In the genomic region with DNA sequence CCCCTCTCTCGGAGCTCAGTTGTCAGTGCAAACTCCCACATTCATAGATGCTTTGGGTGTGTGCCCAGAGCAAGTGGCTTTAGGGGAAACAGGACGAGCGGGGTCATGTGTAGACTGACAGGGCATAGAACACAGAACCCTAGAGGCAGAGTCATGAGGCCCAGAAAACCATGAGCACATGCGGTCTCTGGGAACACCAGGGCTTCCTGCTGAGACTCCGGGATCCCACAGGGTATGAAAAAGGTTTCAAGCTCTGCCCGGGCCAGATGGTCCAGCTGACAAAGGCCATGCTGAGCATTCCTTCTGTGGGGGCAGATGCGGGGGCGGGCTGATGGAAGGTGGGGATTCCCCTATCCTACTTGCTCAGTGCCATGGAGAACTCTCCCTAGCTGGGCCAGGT, we compare ENCODE assay signal across 26 cellular contexts. TPM values are rescaled to one million over a fixed set of nuclear protein-coding genes. Genes with fewer than 3 reads are reported as not detected.
A peak's percentile ranks its signal among the peaks of the same experiment; 100 is the strongest.
DNase-seq lines count a peak whose midpoint lies in the region; ATAC-seq and TF ChIP-seq lines count a peak whose summit lies in the region.
"Had no signal": no experiment of that assay in that cellular context is flagged by ENCODE, and none has a peak within 500 bp of the region (broad histone marks: within the 10 kb centered on the region; RNA-seq: fewer than 3 reads in every experiment).

No MANE protein-coding gene starts in this region.

- no TSS peak for BruUV-seq in mammary epithelial cell (replicated peaks; lab: Mats Ljungman, UMichigan)

- no peak overlapping the region for H3K4me3 ChIP-seq in mammary epithelial cell (replicated peaks in 1 of 3; ENCODE audit: insufficient read depth in 1 of 3, low read depth in 2 of 3, low read length in 3 of 3)
- H3K4me3 ChIP-seq in breast epithelium: no peak overlapping the region
- no peak overlapping the region for H3K4me3 ChIP-seq in left ventricle myocardium inferior
- no peak overlapping the region for H3K4me3 ChIP-seq in mesendoderm (ENCODE audit: low read length)
- H3K4me3 ChIP-seq in gastroesophageal sphincter: no peak overlapping the region
- H3K4me3 ChIP-seq: hepatocyte, lower lobe of right lung, smooth muscle cell, transverse colon had no signal

- H3K56ac ChIP-seq in mesendoderm (ENCODE audit: low read length): no peak overlapping the region

- no peak overlapping the region for H3K23ac ChIP-seq in mesendoderm (ENCODE audit: low read length)

- no peak overlapping the region for H3K27ac ChIP-seq in mammary epithelial cell (ENCODE audit: insufficient read depth, low read depth, low read length)
- no peak overlapping the region for H3K27ac ChIP-seq in breast epithelium
- no peak overlapping the region for H3K27ac ChIP-seq in left ventricle myocardium inferior (replicated peaks)
- no peak overlapping the region for H3K27ac ChIP-seq in mesendoderm (ENCODE audit: low read depth, low read length)
- no peak overlapping the region for H3K27ac ChIP-seq in gastroesophageal sphincter
- H3K27ac ChIP-seq: hepatocyte, lower lobe of right lung, neutrophil, RWPE1, transverse colon had no signal

- TF ChIP-seq CTCF in mammary epithelial cell (conservative IDR thresholded peaks at IDR 0.05 in 1 of 2, IDR thresholded peaks at IDR 0.05 in 1 of 2; ENCODE audit: extremely low read depth in 1 of 2, insufficient read depth in 1 of 2, low read depth in 1 of 2, low read length in 2 of 2): no peak
- no peak for TF ChIP-seq CTCF in breast epithelium (IDR thresholded peaks at IDR 0.05)
- TF ChIP-seq CTCF in left ventricle myocardium inferior (IDR thresholded peaks at IDR 0.05; ENCODE audit: borderline replicate concordance): no peak
- TF ChIP-seq CTCF in gastroesophageal sphincter (IDR thresholded peaks at IDR 0.05): no peak

- no peak overlapping the region for H4K5ac ChIP-seq in mesendoderm (ENCODE audit: low read length)

- H2BK120ac ChIP-seq in mesendoderm (ENCODE audit: low read depth, low read length): no peak overlapping the region

- H2AK5ac ChIP-seq in mesendoderm (ENCODE audit: low read length): no peak overlapping the region

- H3K9me3 ChIP-seq in mammary epithelial cell (replicated peaks; ENCODE audit: insufficient read depth, low read length) (no peaks in the 10 kb centered on the region), breast epithelium (no peaks in the 10 kb centered on the region), left ventricle myocardium inferior (replicated peaks) (no peaks in the 10 kb centered on the region), gastroesophageal sphincter (no peaks in the 10 kb centered on the region)
- H3K9me3 ChIP-seq: lower lobe of right lung, neutrophil, transverse colon had no signal

- dilution Hi-C loops in mammary epithelial cell (cut with HindIII; ENCODE audit: low sequenced_read_pairs): no loop called here

- H3K79me2 ChIP-seq in mammary epithelial cell (ENCODE audit: insufficient read depth, low read length) (no peaks in the 10 kb centered on the region), mesendoderm (ENCODE audit: control insufficient read depth, insufficient read depth, low read length) (no peaks in the 10 kb centered on the region)
- H3K79me2 ChIP-seq: hepatocyte had no signal

- TF ChIP-seq EP300 in gastroesophageal sphincter (IDR thresholded peaks at IDR 0.05): no peak

- H3K4ac ChIP-seq in mesendoderm (ENCODE audit: low read depth, low read length): no peak overlapping the region

- H3K4me2 ChIP-seq in mammary epithelial cell (ENCODE audit: insufficient read depth, low read depth, low read length) (peak overlapping the region; percentile 44), mesendoderm (ENCODE audit: low read length) (no peak overlapping the region)
- H3K4me2 ChIP-seq: hepatocyte, smooth muscle cell had no signal

- peaks cover 14% of the 10 kb centered on the region for H3K4me1 ChIP-seq in mammary epithelial cell (ENCODE audit: insufficient read depth, low read length)
- H3K4me1 ChIP-seq in breast epithelium: no peaks in the 10 kb centered on the region
- H3K4me1 ChIP-seq in left ventricle myocardium inferior: peaks cover 10% of the 10 kb centered on the region
- no peaks in the 10 kb centered on the region for H3K4me1 ChIP-seq in mesendoderm (ENCODE audit: control insufficient read depth, low read depth, low read length)
- peaks cover 0 to 11% (median 0%) of the 10 kb centered on the region in 3 donors for H3K4me1 ChIP-seq in gastroesophageal sphincter
- H3K4me1 ChIP-seq: lower lobe of right lung had no signal

- no peak overlapping the region for H2AFZ ChIP-seq in mammary epithelial cell (ENCODE audit: low read depth, low read length)
- H2AFZ ChIP-seq: hepatocyte had no signal

- peak; percentile 48 for DNase-seq in mammary epithelial cell
- no peak for DNase-seq in breast epithelium (ENCODE audit: low spot score in 2 of 2)
- peak; percentile 13 for DNase-seq in astrocyte of the hippocampus (ENCODE audit: low read depth, low spot score)
- peak; percentile 42 for DNase-seq in islet precursor cell
- DNase-seq in NCI-H446 (lab: John Stamatoyannopoulos, UW): no peak
- no peak for DNase-seq in left ventricle myocardium inferior
- no peak for DNase-seq in mesendoderm
- DNase-seq: activated CD4-positive, CD25-positive, alpha-beta regulatory T cell; activated CD8-positive, alpha-beta T cell treated with anti-CD3 and anti-CD28 coated beads for 36 hours; activated naive CD4-positive, alpha-beta T cell; activated T-cell treated with anti-CD3 and anti-CD28 coated beads, Interleukin-2, amount 50 U/mL, for 1 hour; DND-41; lower lobe of right lung; NCI-H2081 treated with DMSO at 0.1 percent for 48 hours; NCI-H526; T1000; transverse colon had no signal

- H2BK5ac ChIP-seq in mesendoderm (ENCODE audit: low read length): no peak overlapping the region

- H3K36me3 ChIP-seq in mammary epithelial cell (ENCODE audit: insufficient read depth, low read length) (no peaks in the 10 kb centered on the region), breast epithelium (no peaks in the 10 kb centered on the region), left ventricle myocardium inferior (peaks cover 62% of the 10 kb centered on the region), mesendoderm (ENCODE audit: control insufficient read depth, insufficient read depth, low read length) (no peaks in the 10 kb centered on the region), gastroesophageal sphincter (peaks cover 0 to 77% of the 10 kb centered on the region in 2 donors)
- H3K36me3 ChIP-seq: neutrophil, transverse colon had no signal

- CTCF ChIA-PET in mammary epithelial cell (lab: Charles Lee; ENCODE audit: low non-redundant PET): no interaction called here

- H3K18ac ChIP-seq in mesendoderm (ENCODE audit: low read length): no peak overlapping the region

- 54% methylated on average over 3 of the region's 8 CpGs for WGBS in mammary epithelial cell (ENCODE audit: low coverage, missing lambda C conversion rate)
- WGBS in mesendoderm (ENCODE audit: extremely low coverage, insufficient coverage, low lambda C conversion rate): no CpG with 5 or more reads among the region's 8 CpGs
- WGBS in gastroesophageal sphincter (ENCODE audit: low coverage in 1 of 2), 2 donors: 69% methylated on average over 3 of the region's 8 CpGs; no CpG with 5 or more reads in 1 of the 2 donors

- no peaks in the 10 kb centered on the region for H3K27me3 ChIP-seq in mammary epithelial cell (ENCODE audit: insufficient read depth, low read length)
- no peaks in the 10 kb centered on the region for H3K27me3 ChIP-seq in breast epithelium
- H3K27me3 ChIP-seq in left ventricle myocardium inferior (ENCODE audit: low read depth): no peaks in the 10 kb centered on the region
- no peaks in the 10 kb centered on the region for H3K27me3 ChIP-seq in mesendoderm (ENCODE audit: insufficient read depth, low read length, poor library complexity)
- no peaks in the 10 kb centered on the region for H3K27me3 ChIP-seq in gastroesophageal sphincter
- H3K27me3 ChIP-seq: hepatocyte, neutrophil, transverse colon had no signal

- no peaks in the 10 kb centered on the region for H4K20me1 ChIP-seq in mammary epithelial cell (ENCODE audit: insufficient read depth, low read length)

- H3K79me1 ChIP-seq in mesendoderm (ENCODE audit: low read length): no peaks in the 10 kb centered on the region

- TF ChIP-seq POLR2A in breast epithelium (IDR thresholded peaks at IDR 0.05) (no peak), gastroesophageal sphincter (IDR thresholded peaks at IDR 0.05) (no peak)

- in situ Hi-C loops in mammary epithelial cell (cut with MboI; ENCODE audit: low sequenced_read_pairs in 2 of 2): no loop called here

- no peak for ATAC-seq in gastroesophageal sphincter
- ATAC-seq: activated CD8-positive, alpha-beta T cell treated with anti-CD3 and anti-CD28 coated beads for 36 hours; lower lobe of right lung had no signal

- no peak overlapping the region for H4K8ac ChIP-seq in mesendoderm (ENCODE audit: low read depth, low read length)

- H3K9ac ChIP-seq in mammary epithelial cell (ENCODE audit: insufficient read depth, low read length) (no peak overlapping the region), mesendoderm (ENCODE audit: low read length) (no peak overlapping the region)

- H2BK15ac ChIP-seq in mesendoderm (replicated peaks; ENCODE audit: low read depth): no peak overlapping the region

- intact Hi-C loops in mammary epithelial cell (cut with micrococcal nuclease) (no loop called here), breast epithelium (cut with DNase I; ENCODE audit: low total_unique reads) (no loop called here), left ventricle myocardium inferior (cut with micrococcal nuclease) (no loop called here)

RNA-seq across cellular contexts. Expression of a gene that starts 44.8 kb away (rescaled TPM):
- total RNA-seq in mammary epithelial cell (not detected), breast epithelium (10 to 100 TPM in 1 of 3 donors, 1 to 10 TPM in 1, not detected in 1; 3.3 to 17.7 TPM), left ventricle myocardium inferior (4.0 TPM), gastroesophageal sphincter (not detected)
- 0.49 TPM for polyA plus RNA-seq in mammary epithelial cell
- polyA minus RNA-seq in mammary epithelial cell: not detected
- polyA plus RNA-seq in mesendoderm (2013, experiment 1 of 2): 0.07 TPM
- polyA plus RNA-seq in mesendoderm (2013, experiment 2 of 2): not detected
- total RNA-seq: A673; activated CD8-positive, alpha-beta T cell treated with anti-CD3 and anti-CD28 coated beads for 36 hours; epithelial cell of proximal tubule; hepatocyte; LHCN-M2; smooth muscle cell; transverse colon had no signal
- polyA plus RNA-seq: BJ, hepatocyte, smooth muscle cell had no signal

Comparison
In these comparisons a context has a peak if more than half of its experiments do, and no peak if none do; other contexts are left out.
1. DNase-seq: peak in mammary epithelial cell (single experiment), astrocyte of the hippocampus (single experiment) and islet precursor cell (single experiment); none in breast epithelium (0 of 2), NCI-H446 (0 of 2), left ventricle myocardium inferior (single experiment) and mesendoderm (single experiment).